8 cellular contexts compared by ENCODE assay signal in genomic region chr5:80654391-80655230, GRCh38.
DNase-seq lines count a peak whose midpoint lies in the region; ATAC-seq and TF ChIP-seq lines count a peak whose summit lies in the region.

Gene DHFR (minus strand): TSS chr5:80654983. CDS start chr5:80654489, 494 bp downstream.
Gene MSH3 (plus strand): TSS chr5:80654652. CDS start chr5:80654728, 76 bp downstream.

- TF ChIP-seq POLR2A in GM19193 (IDR thresholded peaks at IDR 0.05; ENCODE audit: extremely low read depth, insufficient read depth, insufficient read length): peak; percentile 82

- ATAC-seq in HG03442 (IDR thresholded peaks at IDR 0.05; ENCODE audit: unreplicated experiment): peak; percentile 25

- H3K27ac ChIP-seq in cingulate gyrus (ENCODE audit: low read depth, low read length): peak within 1 kb of the TSS; percentile 88

- DNase-seq in AML-193 (lab: John Stamatoyannopoulos, UW) (peak; percentile 89 to 91), NCI-H524 treated with DMSO at 0.1 percent for 48 hours (lab: John Stamatoyannopoulos, UW) (peak; percentile 67), kidney tubule cell (ENCODE audit: low spot score) (peak; percentile 96)
- peak; percentile 82 to 86 for DNase-seq in activated CD4-positive, alpha-beta T cell treated with anti-CD3 and anti-CD28 coated beads for 4 hours
- peak; percentile 58 to 84 for DNase-seq in stimulated activated CD4-positive, alpha-beta T cell treated with anti-CD3 and anti-CD28 coated beads, Interleukin-1b, Interleukin-23, amount 100 ng/mL, for 1 hour (ENCODE audit: low read depth in 2 of 2)

Comparison
In these comparisons a context has a peak if more than half of its experiments do, and no peak if none do; other contexts are left out.
1. Peak in every context shown above with its lines: DNase-seq, ATAC-seq and H3K27ac ChIP-seq.